In genomic region chr12:52834727-52835001, GRCh38 we compare ENCODE assay signal across 21 cellular contexts. TPM values are rescaled to one million over a fixed set of nuclear protein-coding genes. Genes with fewer than 3 reads are reported as not detected.
DNase-seq lines count a peak whose midpoint lies in the region; ATAC-seq lines count a peak whose summit lies in the region.
"Had no signal": no experiment of that assay in that cellular context is flagged by ENCODE, and none has a peak within 500 bp of the region (broad histone marks: within the 10 kb centered on the region; RNA-seq: fewer than 3 reads in every experiment).

No MANE protein-coding gene starts in this region.

- H3K9me3 ChIP-seq in aorta (ENCODE audit: control insufficient read depth, low read length), result no peaks in the 10 kb centered on the region

- no peaks in the 10 kb centered on the region for H3K27me3 Mint-ChIP-seq in activated T-cell treated with anti-CD3 and anti-CD28 coated beads, Interleukin-2, amount 50 U/mL, for 24 hours
- H3K27me3 Mint-ChIP-seq in activated T-cell treated with anti-CD3 and anti-CD28 coated beads, Interleukin-2, amount 50 U/mL, for 72 hours (ENCODE audit: low read depth), result no peaks in the 10 kb centered on the region
- H3K27me3 Mint-ChIP-seq in activated CD8-positive, alpha-beta T cell treated with anti-CD3 and anti-CD28 coated beads, Interleukin-2, amount 10 ng/mL, durations not matched to agents 7 days and 5 days (ENCODE audit: low read depth), result no peaks in the 10 kb centered on the region
- peaks cover 0 to 10% (median 9%) of the 10 kb centered on the region in 3 donors for H3K27me3 Mint-ChIP-seq in immature natural killer cell (ENCODE audit: low read depth in 3 of 3)

- no peak for DNase-seq in activated T-cell treated with anti-CD3 and anti-CD28 coated beads, Interleukin-2, amount 50 U/mL, for 24 hours
- DNase-seq in activated T-cell treated with anti-CD3 and anti-CD28 coated beads, Interleukin-2, amount 50 U/mL, for 72 hours, result no peak
- DNase-seq in activated CD8-positive, alpha-beta T cell treated with anti-CD3 and anti-CD28 coated beads, Interleukin-2, amount 10 ng/mL, durations not matched to agents 7 days and 5 days, result no peak
- DNase-seq in immature natural killer cell (no peak), aorta (peak; percentile 17 to 57)
- DNase-seq in central memory CD4-positive, alpha-beta T cell, result no peak
- DNase-seq: AML-193, DMS53, GDM1, Kasumi-1, NCI-H1417, NCI-H1694 treated with DMSO at 0.1 percent for 48 hours, NCI-H446 treated with DMSO at 0.1 percent for 48 hours, NCI-H526 treated with DMSO at 0.1 percent for 48 hours, OCI-M1 had no signal

- H3K27me3 ChIP-seq in aorta (ENCODE audit: control insufficient read depth in 1 of 2, insufficient read depth in 2 of 2, low read length in 1 of 2), result no peaks in the 10 kb centered on the region

- H3K4me1 Mint-ChIP-seq in activated T-cell treated with anti-CD3 and anti-CD28 coated beads, Interleukin-2, amount 50 U/mL, for 24 hours (ENCODE audit: low read depth), result peaks cover 41% of the 10 kb centered on the region
- H3K4me1 Mint-ChIP-seq in activated T-cell treated with anti-CD3 and anti-CD28 coated beads, Interleukin-2, amount 50 U/mL, for 72 hours (ENCODE audit: low read depth), result peaks cover 35% of the 10 kb centered on the region
- H3K4me1 Mint-ChIP-seq in activated CD8-positive, alpha-beta T cell treated with anti-CD3 and anti-CD28 coated beads, Interleukin-2, amount 10 ng/mL, durations not matched to agents 7 days and 5 days (ENCODE audit: low read depth), result peaks cover 39% of the 10 kb centered on the region
- peaks cover 30 to 36% of the 10 kb centered on the region in 2 donors for H3K4me1 Mint-ChIP-seq in immature natural killer cell

- H3K36me3 Mint-ChIP-seq in activated T-cell treated with anti-CD3 and anti-CD28 coated beads, Interleukin-2, amount 50 U/mL, for 24 hours (ENCODE audit: low read depth), result no peaks in the 10 kb centered on the region
- H3K36me3 Mint-ChIP-seq in activated T-cell treated with anti-CD3 and anti-CD28 coated beads, Interleukin-2, amount 50 U/mL, for 72 hours (ENCODE audit: insufficient read depth in 2 of 2), result no peaks in the 10 kb centered on the region
- H3K36me3 Mint-ChIP-seq in activated CD8-positive, alpha-beta T cell treated with anti-CD3 and anti-CD28 coated beads, Interleukin-2, amount 10 ng/mL, durations not matched to agents 7 days and 5 days (ENCODE audit: low read depth), result no peaks in the 10 kb centered on the region
- no peaks in the 10 kb centered on the region for H3K36me3 Mint-ChIP-seq in immature natural killer cell

- CTCF ChIA-PET in activated CD8-positive, alpha-beta T cell treated with anti-CD3 and anti-CD28 coated beads, Interleukin-2, amount 10 ng/mL, durations not matched to agents 7 days and 5 days (lab: Charles Lee), result interaction anchor here (1.2 kb wide), 1 partner anchor 39 kb away, joined by 3 read pairs; no protein-coding TSS in a partner anchor

- no peaks in the 10 kb centered on the region for H3K9me3 Mint-ChIP-seq in activated T-cell treated with anti-CD3 and anti-CD28 coated beads, Interleukin-2, amount 50 U/mL, for 24 hours
- H3K9me3 Mint-ChIP-seq in activated T-cell treated with anti-CD3 and anti-CD28 coated beads, Interleukin-2, amount 50 U/mL, for 72 hours, result no peaks in the 10 kb centered on the region
- H3K9me3 Mint-ChIP-seq in activated CD8-positive, alpha-beta T cell treated with anti-CD3 and anti-CD28 coated beads, Interleukin-2, amount 10 ng/mL, durations not matched to agents 7 days and 5 days (ENCODE audit: insufficient read depth), result no peaks in the 10 kb centered on the region
- H3K9me3 Mint-ChIP-seq in immature natural killer cell, result peaks cover 0 to 2% (median 0%) of the 10 kb centered on the region in 6 donors

- no peaks in the 10 kb centered on the region for H3K36me3 ChIP-seq in aorta (ENCODE audit: control insufficient read depth in 1 of 2, insufficient read depth in 2 of 2, low read length in 1 of 2)
- H3K36me3 ChIP-seq: SJSA1 had no signal

- intact Hi-C loops in aorta (cut with DNase I), result no loop called here

- POLR2A ChIA-PET in activated CD8-positive, alpha-beta T cell treated with anti-CD3 and anti-CD28 coated beads, Interleukin-2, amount 10 ng/mL, durations not matched to agents 7 days and 5 days (lab: Charles Lee), result interaction anchor here (0.6 kb wide), 1 partner anchor 108 kb away, joined by 3 read pairs; no protein-coding TSS in a partner anchor

- no peaks in the 10 kb centered on the region for H3K4me1 ChIP-seq in aorta (ENCODE audit: control insufficient read depth in 1 of 2, insufficient read depth in 2 of 2, low read length in 2 of 2)

- H3K27ac ChIP-seq in aorta (ENCODE audit: low read depth in 1 of 2, low read length in 2 of 2), result no peak overlapping the region
- H3K27ac ChIP-seq: C4-2B, SJSA1 had no signal

- H3K27ac Mint-ChIP-seq in activated T-cell treated with anti-CD3 and anti-CD28 coated beads, Interleukin-2, amount 50 U/mL, for 24 hours, result peak overlapping the region; percentile 17
- H3K27ac Mint-ChIP-seq in activated T-cell treated with anti-CD3 and anti-CD28 coated beads, Interleukin-2, amount 50 U/mL, for 72 hours, result no peak overlapping the region
- peak overlapping the region; percentile 66 for H3K27ac Mint-ChIP-seq in activated CD8-positive, alpha-beta T cell treated with anti-CD3 and anti-CD28 coated beads, Interleukin-2, amount 10 ng/mL, durations not matched to agents 7 days and 5 days
- peak overlapping the region in 4 of 6 donors; percentile 45 to 96 (median 62) for H3K27ac Mint-ChIP-seq in immature natural killer cell

- ATAC-seq in activated T-cell treated with anti-CD3 and anti-CD28 coated beads, Interleukin-2, amount 50 U/mL, for 72 hours (replicated peaks in 1 of 2), result no peak
- no peak for ATAC-seq in activated CD8-positive, alpha-beta T cell treated with anti-CD3 and anti-CD28 coated beads, Interleukin-2, amount 10 ng/mL, durations not matched to agents 7 days and 5 days
- ATAC-seq in aorta (ENCODE audit: low FRiP score) (no peak), GM21825 (IDR thresholded peaks at IDR 0.05; ENCODE audit: unreplicated experiment) (no peak)

- no peak overlapping the region for H3K4me3 ChIP-seq in aorta (ENCODE audit: low read length in 2 of 2)
- H3K4me3 ChIP-seq: SJSA1 had no signal

- 77% methylated on average over 4 of the region's 4 CpGs for WGBS in aorta, 2 donors

- H3K4me3 Mint-ChIP-seq in activated T-cell treated with anti-CD3 and anti-CD28 coated beads, Interleukin-2, amount 50 U/mL, for 24 hours, result no peak overlapping the region
- H3K4me3 Mint-ChIP-seq in activated T-cell treated with anti-CD3 and anti-CD28 coated beads, Interleukin-2, amount 50 U/mL, for 72 hours, result no peak overlapping the region
- H3K4me3 Mint-ChIP-seq in activated CD8-positive, alpha-beta T cell treated with anti-CD3 and anti-CD28 coated beads, Interleukin-2, amount 10 ng/mL, durations not matched to agents 7 days and 5 days, result no peak overlapping the region
- H3K4me3 Mint-ChIP-seq in immature natural killer cell, result no peak overlapping the region

RNA-seq across cellular contexts. Expression of gene KRT79, which starts 0.6 kb away (rescaled TPM):
- under 1 TPM; 0.19 to 0.26 TPM for total RNA-seq in activated T-cell treated with anti-CD3 and anti-CD28 coated beads, Interleukin-2, amount 50 U/mL, for 72 hours
- not detected for total RNA-seq in activated CD8-positive, alpha-beta T cell treated with anti-CD3 and anti-CD28 coated beads, Interleukin-2, amount 10 ng/mL, durations not matched to agents 7 days and 5 days
- polyA plus RNA-seq in immature natural killer cell, result not detected
- not detected for total RNA-seq in aorta
- polyA plus RNA-seq in aorta, result not detected
- total RNA-seq: MCF 10A had no signal

RNA-seq across cellular contexts. Expression of gene KRT78, which starts 14.1 kb away (rescaled TPM):
- not detected for total RNA-seq in activated T-cell treated with anti-CD3 and anti-CD28 coated beads, Interleukin-2, amount 50 U/mL, for 72 hours
- not detected for total RNA-seq in activated CD8-positive, alpha-beta T cell treated with anti-CD3 and anti-CD28 coated beads, Interleukin-2, amount 10 ng/mL, durations not matched to agents 7 days and 5 days
- polyA plus RNA-seq in immature natural killer cell (under 1 TPM in 1 of 3 donors, not detected in 2; 0.28 TPM), aorta (1 to 10 TPM in 1 of 2 donors, under 1 TPM in 1; 0.10 to 2.0 TPM)
- not detected for total RNA-seq in aorta
- total RNA-seq: A172, MCF 10A had no signal
- polyA plus RNA-seq: AG04450 had no signal

RNA-seq across cellular contexts. Expression of gene KRT4, which starts 20.7 kb away (rescaled TPM):
- under 1 TPM in 1 of 2 donors, not detected in 1; 0.10 TPM for total RNA-seq in activated T-cell treated with anti-CD3 and anti-CD28 coated beads, Interleukin-2, amount 50 U/mL, for 72 hours
- total RNA-seq in activated CD8-positive, alpha-beta T cell treated with anti-CD3 and anti-CD28 coated beads, Interleukin-2, amount 10 ng/mL, durations not matched to agents 7 days and 5 days, result not detected
- polyA plus RNA-seq in immature natural killer cell (not detected), aorta (1 to 10 TPM; 3.9 to 4.6 TPM)
- total RNA-seq in aorta, result not detected
- total RNA-seq: A172, MCF 10A, SJSA1 had no signal

RNA-seq across cellular contexts. Expression of gene KRT3, which starts 38.7 kb away (rescaled TPM):
- not detected for total RNA-seq in activated T-cell treated with anti-CD3 and anti-CD28 coated beads, Interleukin-2, amount 50 U/mL, for 72 hours
- not detected for total RNA-seq in activated CD8-positive, alpha-beta T cell treated with anti-CD3 and anti-CD28 coated beads, Interleukin-2, amount 10 ng/mL, durations not matched to agents 7 days and 5 days
- not detected for polyA plus RNA-seq in immature natural killer cell
- not detected for total RNA-seq in aorta
- polyA plus RNA-seq in aorta, result not detected
- total RNA-seq: A172, MCF 10A had no signal
- polyA plus RNA-seq: AG04450 had no signal

RNA-seq across cellular contexts. Expression of gene KRT76, which starts 57.5 kb away (rescaled TPM):
- total RNA-seq in activated T-cell treated with anti-CD3 and anti-CD28 coated beads, Interleukin-2, amount 50 U/mL, for 72 hours, result not detected
- total RNA-seq in activated CD8-positive, alpha-beta T cell treated with anti-CD3 and anti-CD28 coated beads, Interleukin-2, amount 10 ng/mL, durations not matched to agents 7 days and 5 days, result not detected
- polyA plus RNA-seq in immature natural killer cell (not detected), aorta (not detected)
- total RNA-seq in aorta, result not detected
- total RNA-seq: A172, MCF 10A had no signal
- polyA plus RNA-seq: AG04450 had no signal

Comparison
In these comparisons a context has a peak if more than half of its experiments do, and no peak if none do; other contexts are left out.
1. DNase-seq: peak in aorta (2 of 2); none in activated T-cell treated with anti-CD3 and anti-CD28 coated beads, Interleukin-2, amount 50 U/mL, for 24 hours (single experiment), activated T-cell treated with anti-CD3 and anti-CD28 coated beads, Interleukin-2, amount 50 U/mL, for 72 hours (0 of 2), activated CD8-positive, alpha-beta T cell treated with anti-CD3 and anti-CD28 coated beads, Interleukin-2, amount 10 ng/mL, durations not matched to agents 7 days and 5 days (single experiment), immature natural killer cell (0 of 3) and central memory CD4-positive, alpha-beta T cell (single experiment).